Comparison of ENCODE assay signal across 8 cellular contexts in the genomic region with DNA sequence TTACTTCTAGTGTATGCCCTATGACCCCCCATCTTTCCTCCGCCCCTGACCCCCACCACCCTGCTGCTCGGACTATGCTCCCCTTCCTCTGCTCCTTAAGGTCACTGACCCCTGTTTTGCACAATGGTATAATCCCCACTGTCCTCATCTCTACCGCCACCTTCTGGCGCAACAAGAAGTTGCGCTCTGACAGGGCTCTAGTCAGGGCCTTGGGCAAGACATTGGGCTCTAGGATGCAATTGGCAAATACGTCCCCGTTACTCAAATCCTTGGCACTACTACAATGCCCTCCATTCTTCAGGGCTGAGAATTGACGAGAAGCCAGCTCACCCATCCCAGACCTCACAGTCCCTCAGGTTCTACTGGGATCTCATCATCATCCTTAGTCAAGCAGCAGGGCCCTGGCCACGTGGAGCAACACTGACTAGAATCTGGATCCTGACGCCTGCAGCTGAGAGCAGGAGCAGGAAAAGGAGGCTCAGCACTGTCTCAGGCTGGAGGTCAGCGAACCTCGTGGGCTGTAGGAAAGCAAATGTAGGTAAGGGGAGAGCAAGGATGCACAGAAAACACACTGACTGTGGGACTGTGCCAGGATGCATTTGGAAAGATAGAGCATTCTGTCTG. TPM values are rescaled to one million over a fixed set of nuclear protein-coding genes. Genes with fewer than 3 reads are reported as not detected.
A peak's percentile ranks its signal among the peaks of the same experiment; 100 is the strongest.
DNase-seq lines count a peak whose midpoint lies in the region; ATAC-seq and TF ChIP-seq lines count a peak whose summit lies in the region.

No MANE protein-coding gene starts in this region.

- H3K27ac Mint-ChIP-seq in CD8-positive, alpha-beta T cell: no peak overlapping the region
- H3K27ac Mint-ChIP-seq in endothelial cell (ENCODE audit: unreplicated experiment) (no peak overlapping the region), progenitor cell of endocrine pancreas (no peak overlapping the region)

- peak; percentile 44 for ATAC-seq in CD8-positive, alpha-beta T cell
- ATAC-seq in GM18909 (IDR thresholded peaks at IDR 0.05; ENCODE audit: poor library complexity, unreplicated experiment): peak; percentile 82
- ATAC-seq in HG03064 (IDR thresholded peaks at IDR 0.05; ENCODE audit: low read depth, unreplicated experiment): peak; percentile 75
- ATAC-seq in GM18873 (IDR thresholded peaks at IDR 0.05; ENCODE audit: low FRiP score, unreplicated experiment): no peak

- no peaks in the 10 kb centered on the region for H3K27me3 ChIP-seq in CD8-positive, alpha-beta T cell (ENCODE audit: insufficient read depth, low read length)

- no peak overlapping the region for H3K27ac ChIP-seq in CD8-positive, alpha-beta T cell (ENCODE audit: low read depth, low read length)

- H3K4me1 Mint-ChIP-seq in CD8-positive, alpha-beta T cell (ENCODE audit: low read depth): no peaks in the 10 kb centered on the region
- H3K4me1 Mint-ChIP-seq in endothelial cell (ENCODE audit: unreplicated experiment) (no peaks in the 10 kb centered on the region), progenitor cell of endocrine pancreas (ENCODE audit: low read depth) (no peaks in the 10 kb centered on the region)

- POLR2A ChIA-PET in CD8-positive, alpha-beta T cell (lab: Charles Lee): no interaction called here

- TF ChIP-seq CTCF in CD8-positive, alpha-beta T cell (IDR thresholded peaks at IDR 0.05): peak; percentile 33
- peak; percentile 48 for TF ChIP-seq CTCF in endothelial cell (IDR thresholded peaks at IDR 0.05; ENCODE audit: unreplicated experiment)
- TF ChIP-seq CTCF in progenitor cell of endocrine pancreas (IDR thresholded peaks at IDR 0.05; ENCODE audit: unreplicated experiment): peak; percentile 42

- H3K4me1 ChIP-seq in CD8-positive, alpha-beta T cell (ENCODE audit: insufficient read depth, low read length): no peaks in the 10 kb centered on the region

- intact Hi-C loops in CD8-positive, alpha-beta T cell (cut with DNase I, micrococcal nuclease): no loop called here

- peak in 2 of 7 experiments; percentile 20 to 28 for DNase-seq in CD8-positive, alpha-beta T cell
- DNase-seq in RPMI7951 (ENCODE audit: low read depth) (peak; percentile 22), endothelial cell (ENCODE audit: low spot score) (peak; percentile 62), progenitor cell of endocrine pancreas (ENCODE audit: low spot score, unreplicated experiment) (no peak), NCI-H345 (lab: John Stamatoyannopoulos, UW) (no peak)

- H3K9me3 ChIP-seq in CD8-positive, alpha-beta T cell (ENCODE audit: low read length): no peaks in the 10 kb centered on the region

- H3K4me3 ChIP-seq in CD8-positive, alpha-beta T cell (ENCODE audit: low read depth, low read length): no peak overlapping the region

- no peak overlapping the region for H3K4me3 Mint-ChIP-seq in CD8-positive, alpha-beta T cell
- H3K4me3 Mint-ChIP-seq in endothelial cell (ENCODE audit: unreplicated experiment): no peak overlapping the region
- no peak overlapping the region for H3K4me3 Mint-ChIP-seq in progenitor cell of endocrine pancreas (ENCODE audit: low read depth)

- no peaks in the 10 kb centered on the region for H3K36me3 ChIP-seq in CD8-positive, alpha-beta T cell (ENCODE audit: insufficient read depth, low read length)

- no peaks in the 10 kb centered on the region for H3K36me3 Mint-ChIP-seq in CD8-positive, alpha-beta T cell
- no peaks in the 10 kb centered on the region for H3K36me3 Mint-ChIP-seq in endothelial cell (ENCODE audit: low read depth, unreplicated experiment)
- H3K36me3 Mint-ChIP-seq in progenitor cell of endocrine pancreas (ENCODE audit: insufficient read depth): no peaks in the 10 kb centered on the region

- CTCF ChIA-PET in CD8-positive, alpha-beta T cell (lab: Charles Lee): interaction anchor here (0.6 to 19.8 kb wide), 4 partner anchors 9 to 67 kb away, joined by 3 to 372 read pairs (median 15); partner anchors contain the start of genes GHITM and GPR15LG

- no peaks in the 10 kb centered on the region for H3K9me3 Mint-ChIP-seq in CD8-positive, alpha-beta T cell
- H3K9me3 Mint-ChIP-seq in endothelial cell (ENCODE audit: unreplicated experiment): no peaks in the 10 kb centered on the region
- no peaks in the 10 kb centered on the region for H3K9me3 Mint-ChIP-seq in progenitor cell of endocrine pancreas (ENCODE audit: low read depth)

- no peaks in the 10 kb centered on the region for H3K27me3 Mint-ChIP-seq in CD8-positive, alpha-beta T cell (ENCODE audit: low read depth)
- H3K27me3 Mint-ChIP-seq in endothelial cell (ENCODE audit: unreplicated experiment): peaks cover 9% of the 10 kb centered on the region
- H3K27me3 Mint-ChIP-seq in progenitor cell of endocrine pancreas: peaks cover 11% of the 10 kb centered on the region

RNA-seq across cellular contexts. Expression of gene LRIT2, which starts 10.6 kb away (rescaled TPM):
- total RNA-seq in CD8-positive, alpha-beta T cell: not detected
- total RNA-seq in RPMI7951 (2014; rRNA removed; shearing (Covaris generic)): not detected in 2 replicates
- total RNA-seq in endothelial cell (ENCODE audit: unreplicated experiment) (not detected), progenitor cell of endocrine pancreas (not detected in 2 replicates)

RNA-seq across cellular contexts. Expression of gene CDHR1, which starts 20.4 kb away (rescaled TPM):
- total RNA-seq in CD8-positive, alpha-beta T cell: 1 to 10 TPM; 1.5 to 1.7 TPM
- total RNA-seq in RPMI7951 (2014; rRNA removed; shearing (Covaris generic)): not detected in 2 replicates
- total RNA-seq in endothelial cell (ENCODE audit: unreplicated experiment): 1.3 TPM
- total RNA-seq in progenitor cell of endocrine pancreas: 0.31 and 0.96 TPM in 2 replicates

RNA-seq across cellular contexts. Expression of gene LRIT1, which starts 26.6 kb away (rescaled TPM):
- total RNA-seq in CD8-positive, alpha-beta T cell: not detected
- total RNA-seq in RPMI7951 (2014; rRNA removed; shearing (Covaris generic)): not detected in 2 replicates
- total RNA-seq in endothelial cell (ENCODE audit: unreplicated experiment) (not detected), progenitor cell of endocrine pancreas (not detected in 2 replicates)

RNA-seq across cellular contexts. Expression of gene RGR, which starts 30.1 kb away (rescaled TPM):
- not detected for total RNA-seq in CD8-positive, alpha-beta T cell
- not detected in 2 replicates for total RNA-seq in RPMI7951 (2014; rRNA removed; shearing (Covaris generic))
- total RNA-seq in endothelial cell (ENCODE audit: unreplicated experiment) (not detected), progenitor cell of endocrine pancreas (not detected in 2 replicates)

RNA-seq across cellular contexts. Expression of gene GPR15LG, which starts 41.1 kb away (rescaled TPM):
- not detected for total RNA-seq in CD8-positive, alpha-beta T cell
- total RNA-seq in RPMI7951 (2014; rRNA removed; shearing (Covaris generic)): not detected in 2 replicates
- total RNA-seq in endothelial cell (ENCODE audit: unreplicated experiment) (not detected), progenitor cell of endocrine pancreas (not detected in 2 replicates)

Comparison
In these comparisons a context has a peak if more than half of its experiments do, and no peak if none do; other contexts are left out.
1. DNase-seq: peak in RPMI7951 (single experiment) and endothelial cell (single experiment); none in progenitor cell of endocrine pancreas (single experiment) and NCI-H345 (single experiment).
2. Peak in every context shown above with its lines, with median percentiles within 50 percentile points of each other: CTCF ChIP-seq.